ENCODE assay signal across 11 cellular contexts in the genomic region with DNA sequence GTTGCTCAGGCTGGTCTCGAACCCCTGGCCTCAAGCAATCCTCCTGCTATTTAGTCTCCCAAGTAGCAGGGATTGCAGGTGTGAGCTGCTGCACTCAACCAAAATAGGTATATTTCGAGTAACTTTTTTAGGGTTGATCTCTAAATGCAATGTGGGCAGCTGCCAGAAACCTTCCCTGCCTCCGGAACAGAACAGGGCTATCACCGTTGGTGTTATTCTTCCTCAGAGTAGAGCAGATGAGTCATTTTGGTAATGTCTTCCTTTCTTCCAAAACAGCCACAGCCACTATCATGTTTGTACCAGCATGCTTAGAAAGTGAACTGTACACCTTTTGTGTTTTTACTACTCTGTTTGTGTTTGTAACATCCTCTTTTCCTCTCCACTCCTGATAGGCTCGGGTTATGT. TPM values are rescaled to one million over a fixed set of nuclear protein-coding genes. Genes with fewer than 3 reads are reported as not detected.
DNase-seq lines count a peak whose midpoint lies in the region; ATAC-seq and TF ChIP-seq lines count a peak whose summit lies in the region.
"Had no signal": no experiment of that assay in that cellular context is flagged by ENCODE, and none has a peak within 500 bp of the region (broad histone marks: within the 10 kb centered on the region; RNA-seq: fewer than 3 reads in every experiment).

No MANE protein-coding gene starts in this region.

- ATAC-seq in PC-3, result peak; percentile 63
- no peak for ATAC-seq in HG02981 (IDR thresholded peaks at IDR 0.05; ENCODE audit: unreplicated experiment)
- ATAC-seq in HG03280 (IDR thresholded peaks at IDR 0.05; ENCODE audit: unreplicated experiment), result no peak

- POLR2A ChIA-PET in PC-3 (lab: Charles Lee; ENCODE audit: unreplicated experiment), result no interaction called here

- 80% methylated on average over 1 to 5 of the region's 5 CpGs for WGBS in mesodermal cell (ENCODE audit: insufficient coverage in 2 of 2), 2 experiments

- no peak overlapping the region for H3K4me3 ChIP-seq in PC-3 (ENCODE audit: low read length)
- H3K4me3 ChIP-seq in brain microvascular endothelial cell (ENCODE audit: low read depth, low read length), result no peak overlapping the region
- H3K4me3 ChIP-seq in mesodermal cell (ENCODE audit: extremely low read depth, insufficient read depth, low read length, poor library complexity, severe bottlenecking), result no peak overlapping the region
- H3K4me3 ChIP-seq in ascending aorta, result no peak overlapping the region

- intact Hi-C loops in PC-3 (cut with micrococcal nuclease) (loop anchor here (5.0 kb wide), 1 partner anchor 35 kb away; no protein-coding TSS in a partner anchor), ascending aorta (cut with DNase I) (no loop called here)

- no peak overlapping the region for H3K9ac ChIP-seq in PC-3 (ENCODE audit: low read length)

- 0 out of 2 replicates have a peak, but pooled peaks cover 3% of the 10 kb centered on the region for H4K20me1 ChIP-seq in PC-3 (ENCODE audit: low read length)

- H3K4me2 ChIP-seq in PC-3 (ENCODE audit: low read length), result no peak overlapping the region

- no peaks in the 10 kb centered on the region for H3F3A ChIP-seq in PC-3 (ENCODE audit: low read length, unreplicated experiment)

- H3K9me3 ChIP-seq in PC-3 (ENCODE audit: low read length), result no peaks in the 10 kb centered on the region
- H3K9me3 ChIP-seq in mesodermal cell (ENCODE audit: control insufficient read depth, low read length), result no peaks in the 10 kb centered on the region
- H3K9me3 ChIP-seq in ascending aorta, result no peaks in the 10 kb centered on the region

- peaks cover 38% of the 10 kb centered on the region for H3K79me2 ChIP-seq in PC-3 (ENCODE audit: low read length)

- peaks cover 6% of the 10 kb centered on the region; the same call in 1 of the 2 replicates for H3K36me3 ChIP-seq in PC-3 (ENCODE audit: low read depth, low read length)
- H3K36me3 ChIP-seq in brain microvascular endothelial cell (replicated peaks), result peaks cover 14% of the 10 kb centered on the region
- H3K36me3 ChIP-seq in mesodermal cell (ENCODE audit: control insufficient read depth, insufficient read depth, low read length), result peaks cover 20% of the 10 kb centered on the region
- H3K36me3 ChIP-seq in ascending aorta, result peaks cover 16 to 17% of the 10 kb centered on the region in 2 donors

- TF ChIP-seq CTCF in PC-3 (conservative IDR thresholded peaks at IDR 0.05; ENCODE audit: low read depth, low read length) (no peak), brain microvascular endothelial cell (IDR thresholded peaks at IDR 0.05; ENCODE audit: low read depth, low read length, missing control alignments) (no peak), ascending aorta (IDR thresholded peaks at IDR 0.05) (no peak)

- CTCF ChIA-PET in PC-3 (lab: Charles Lee), result no interaction called here

- no peaks in the 10 kb centered on the region for H3K9me2 ChIP-seq in PC-3 (replicated peaks; ENCODE audit: low read length)

- DNase-seq in Caki2 (ENCODE audit: low read depth) (peak; percentile 12), PC-3 (peak; percentile 48), brain microvascular endothelial cell (peak; percentile 49), NCI-H2227 (lab: John Stamatoyannopoulos, UW; ENCODE audit: unreplicated experiment) (no peak), ascending aorta (ENCODE audit: low spot score in 2 of 2) (no peak)
- DNase-seq: NCI-H526 had no signal

- in situ Hi-C loops in Caki2 (cut with HindIII; ENCODE audit: low pct_unique_long_range_greater_than_20kb, low sequenced_read_pairs), result loop anchor here (25.0 kb wide), 1 partner anchor 105 kb away; no protein-coding TSS in a partner anchor
- in situ Hi-C loops in brain microvascular endothelial cell (cut with HindIII; ENCODE audit: low pct_ligation_motif_present, low sequenced_read_pairs), result no loop called here

- no TSS peak for BruUV-seq in PC-3 (replicated peaks; lab: Mats Ljungman, UMichigan)

- H3K27me3 ChIP-seq in PC-3 (ENCODE audit: low read length) (no peaks in the 10 kb centered on the region), brain microvascular endothelial cell (replicated peaks) (no peaks in the 10 kb centered on the region), ascending aorta (no peaks in the 10 kb centered on the region)

- H3K27ac ChIP-seq in PC-3 (ENCODE audit: low read length), result no peak overlapping the region
- no peak overlapping the region for H3K27ac ChIP-seq in brain microvascular endothelial cell
- H3K27ac ChIP-seq in mesodermal cell (ENCODE audit: low read depth, low read length, severe bottlenecking), result peak overlapping the region; percentile 54
- H3K27ac ChIP-seq in ascending aorta, result no peak overlapping the region
- H3K27ac ChIP-seq: epithelial cell of prostate, HL-60 had no signal

- H3K4me1 ChIP-seq in PC-3 (ENCODE audit: insufficient read depth, low read length) (peaks cover 8% of the 10 kb centered on the region), mesodermal cell (ENCODE audit: control insufficient read depth, insufficient read depth, low read length, poor library complexity, severe bottlenecking) (peaks cover 16% of the 10 kb centered on the region), ascending aorta (peaks cover 0 to 15% of the 10 kb centered on the region in 2 donors)

- no peak overlapping the region for H2AFZ ChIP-seq in PC-3 (ENCODE audit: low read length)

RNA-seq across cellular contexts. Expression of gene SNX9, which starts 44.1 kb away (rescaled TPM):
- total RNA-seq in Caki2 (2014; rRNA removed; shearing (Covaris generic); ENCODE audit: low replicate concordance), result 22.4 and 26.4 TPM in 2 replicates
- total RNA-seq in PC-3 (2014; rRNA removed) (18.0 and 21.3 TPM in 2 replicates), ascending aorta (55.2 TPM)
- 30.4 TPM for polyA plus RNA-seq in mesodermal cell (2013, experiment 1 of 2)
- polyA plus RNA-seq in mesodermal cell (2013, experiment 2 of 2), result 34.5 TPM

Comparison
In these comparisons a context has a peak if more than half of its experiments do, and no peak if none do; other contexts are left out.
1. DNase-seq: peak in Caki2 (single experiment), PC-3 (single experiment) and brain microvascular endothelial cell (single experiment); none in NCI-H2227 (single experiment) and ascending aorta (0 of 2).